In the genomic region with DNA sequence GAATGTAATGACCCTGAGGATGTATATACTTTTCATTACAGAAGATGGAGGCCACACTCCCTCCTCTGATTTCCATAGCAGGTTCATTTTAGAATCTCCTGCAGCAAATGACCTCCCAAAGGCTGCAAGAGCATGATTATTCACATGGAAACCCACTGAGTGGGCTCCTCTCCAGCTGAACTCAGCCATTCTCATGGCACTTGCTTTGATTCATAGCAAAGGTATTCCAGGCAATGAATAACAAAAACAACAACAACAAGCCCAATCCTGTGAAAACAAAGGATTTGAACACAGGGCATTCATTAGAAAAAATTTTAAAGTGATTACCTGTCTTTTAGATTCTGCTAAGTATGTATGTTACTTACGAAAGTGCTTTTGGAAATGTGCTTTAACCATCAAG, we compare ENCODE assay signal across 18 cellular contexts.
A peak's percentile ranks its signal among the peaks of the same experiment; 100 is the strongest.
DNase-seq lines count a peak whose midpoint lies in the region; ATAC-seq and TF ChIP-seq lines count a peak whose summit lies in the region.
"Had no signal": no experiment of that assay in that cellular context is flagged by ENCODE, and none has a peak within 500 bp of the region (broad histone marks: within the 10 kb centered on the region; RNA-seq: fewer than 3 reads in every experiment).

No MANE protein-coding gene starts in this region.

- intact Hi-C loops in sigmoid colon (cut with DNase I) = no loop called here
- intact Hi-C loops in CD8-positive, alpha-beta T cell (cut with DNase I, micrococcal nuclease) = no loop called here

- H3K27ac ChIP-seq in GM23248 = no peak overlapping the region
- H3K27ac ChIP-seq in endodermal cell (ENCODE audit: low read depth, low read length) = no peak overlapping the region
- H3K27ac ChIP-seq in sigmoid colon = no peak overlapping the region
- H3K27ac ChIP-seq in CD8-positive, alpha-beta T cell (ENCODE audit: low read depth, low read length) = no peak overlapping the region
- H3K27ac ChIP-seq: esophagus muscularis mucosa had no signal

- no peaks in the 10 kb centered on the region for H3K27me3 ChIP-seq in GM23248 (replicated peaks; ENCODE audit: insufficient read depth)
- no peaks in the 10 kb centered on the region for H3K27me3 ChIP-seq in NT2/D1 (ENCODE audit: insufficient read depth, insufficient read length)
- H3K27me3 ChIP-seq in endodermal cell (ENCODE audit: control insufficient read depth, insufficient read depth, low read length, poor library complexity, severe bottlenecking) = no peaks in the 10 kb centered on the region
- H3K27me3 ChIP-seq in sigmoid colon = no peaks in the 10 kb centered on the region
- H3K27me3 ChIP-seq in CD8-positive, alpha-beta T cell (ENCODE audit: insufficient read depth, low read length) = no peaks in the 10 kb centered on the region

- no peaks in the 10 kb centered on the region for H3K79me2 ChIP-seq in GM23248 (ENCODE audit: insufficient read depth)

- H3K36me3 Mint-ChIP-seq in endodermal cell (ENCODE audit: low read depth) (no peaks in the 10 kb centered on the region), mesothelial cell of epicardium (no peaks in the 10 kb centered on the region)
- H3K36me3 Mint-ChIP-seq in CD8-positive, alpha-beta T cell = no peaks in the 10 kb centered on the region
- H3K36me3 Mint-ChIP-seq: activated CD8-positive, alpha-beta memory T cell treated with anti-CD3 and anti-CD28 coated beads, Interleukin-2, amount 10 ng/mL, durations not matched to agents 7 days and 5 days; activated naive CD8-positive, alpha-beta T cell treated with anti-CD3 and anti-CD28 coated beads, Interleukin-2, amount 10 ng/mL, durations not matched to agents 7 days and 5 days had no signal

- H3K4me3 ChIP-seq in GM23248 (no peak overlapping the region), NT2/D1 (ENCODE audit: insufficient read length, low read depth) (no peak overlapping the region), endodermal cell (ENCODE audit: low read length) (no peak overlapping the region), sigmoid colon (no peak overlapping the region)
- no peak overlapping the region for H3K4me3 ChIP-seq in CD8-positive, alpha-beta T cell (ENCODE audit: low read depth, low read length)
- H3K4me3 ChIP-seq: esophagus muscularis mucosa, K562 had no signal

- ATAC-seq in CD8-positive, alpha-beta T cell = no peak
- ATAC-seq: activated CD8-positive, alpha-beta memory T cell treated with anti-CD3 and anti-CD28 coated beads, Interleukin-2, amount 10 ng/mL, durations not matched to agents 7 days and 5 days; activated T-helper 17 cell treated with anti-CD3 and anti-CD28 coated beads, Interleukin-2, amount 50 U/mL, for 72 hours; K562 had no signal

- H3K27me3 Mint-ChIP-seq in endodermal cell (ENCODE audit: insufficient read depth) = no peaks in the 10 kb centered on the region
- H3K27me3 Mint-ChIP-seq in mesothelial cell of epicardium (ENCODE audit: low read depth) = no peaks in the 10 kb centered on the region
- H3K27me3 Mint-ChIP-seq in CD8-positive, alpha-beta T cell (ENCODE audit: low read depth) = no peaks in the 10 kb centered on the region
- H3K27me3 Mint-ChIP-seq: activated CD8-positive, alpha-beta memory T cell treated with anti-CD3 and anti-CD28 coated beads, Interleukin-2, amount 10 ng/mL, durations not matched to agents 7 days and 5 days; activated naive CD8-positive, alpha-beta T cell treated with anti-CD3 and anti-CD28 coated beads, Interleukin-2, amount 10 ng/mL, durations not matched to agents 7 days and 5 days; activated T-helper 17 cell treated with anti-CD3 and anti-CD28 coated beads, Interleukin-2, amount 50 U/mL, for 72 hours had no signal

- POLR2A ChIA-PET in CD8-positive, alpha-beta T cell (lab: Charles Lee) = no interaction called here

- H3K36me3 ChIP-seq in GM23248 (ENCODE audit: low read depth) (no peaks in the 10 kb centered on the region), NT2/D1 (ENCODE audit: insufficient read depth, insufficient read length, low read length) (no peaks in the 10 kb centered on the region), endodermal cell (ENCODE audit: control insufficient read depth, insufficient read depth, low read length) (no peaks in the 10 kb centered on the region), sigmoid colon (no peaks in the 10 kb centered on the region)
- no peaks in the 10 kb centered on the region for H3K36me3 ChIP-seq in CD8-positive, alpha-beta T cell (ENCODE audit: insufficient read depth, low read length)
- H3K36me3 ChIP-seq: esophagus muscularis mucosa had no signal

- H3K27ac Mint-ChIP-seq in endodermal cell = peak overlapping the region; percentile 90
- H3K27ac Mint-ChIP-seq in mesothelial cell of epicardium = no peak overlapping the region
- H3K27ac Mint-ChIP-seq in CD8-positive, alpha-beta T cell = no peak overlapping the region
- H3K27ac Mint-ChIP-seq: activated CD8-positive, alpha-beta memory T cell treated with anti-CD3 and anti-CD28 coated beads, Interleukin-2, amount 10 ng/mL, durations not matched to agents 7 days and 5 days; activated naive CD8-positive, alpha-beta T cell treated with anti-CD3 and anti-CD28 coated beads, Interleukin-2, amount 10 ng/mL, durations not matched to agents 7 days and 5 days; activated T-helper 17 cell treated with anti-CD3 and anti-CD28 coated beads, Interleukin-2, amount 50 U/mL, for 72 hours had no signal

- 15 to 24% methylated on average over 1 of the region's 1 CpG for WGBS in GM23248 (ENCODE audit: low coverage in 1 of 2, low lambda C conversion rate in 2 of 2, missing lambda C conversion rate in 2 of 2), 2 experiments
- 87 to 91% methylated on average over 1 of the region's 1 CpG for WGBS in endodermal cell (ENCODE audit: insufficient coverage in 1 of 2, insufficient read length in 1 of 2), 2 experiments
- 88 to 91% methylated on average over 1 of the region's 1 CpG for WGBS in sigmoid colon, 2 donors

- no peaks in the 10 kb centered on the region for H4K20me1 ChIP-seq in GM23248 (ENCODE audit: insufficient read depth)

- H3K4me2 ChIP-seq in GM23248 (ENCODE audit: unreplicated experiment) = no peak overlapping the region

- TF ChIP-seq POLR2A in sigmoid colon (IDR thresholded peaks at IDR 0.05) = no peak

- no peak for TF ChIP-seq EP300 in sigmoid colon (IDR thresholded peaks at IDR 0.05)

- H3K9me2 ChIP-seq in GM23248 (ENCODE audit: insufficient read depth) = no peaks in the 10 kb centered on the region

- DNase-seq in GM23248 (peak; percentile 4), NT2/D1 (ENCODE audit: low read depth, low spot score) (peak; percentile 56), endodermal cell (peak; percentile 71), iris pigment epithelial cell (ENCODE audit: low read depth) (peak; percentile 3), mesothelial cell of epicardium (ENCODE audit: low spot score in 2 of 2, unreplicated experiment in 2 of 2) (no peak), sigmoid colon (no peak)
- DNase-seq in stimulated activated CD4-positive, alpha-beta T cell treated with anti-CD3 and anti-CD28 coated beads, Interleukin-12 subunit alpha, Interleukin-12 subunit beta, amount 100 ng/mL, for 4 hours = no peak
- no peak for DNase-seq in CD8-positive, alpha-beta T cell
- DNase-seq: activated CD4-positive, alpha-beta T cell treated with anti-CD3 and anti-CD28 coated beads for 4 hours; activated CD8-positive, alpha-beta memory T cell treated with anti-CD3 and anti-CD28 coated beads, Interleukin-2, amount 10 ng/mL, durations not matched to agents 7 days and 5 days; activated naive CD8-positive, alpha-beta T cell treated with anti-CD3 and anti-CD28 coated beads, Interleukin-2, amount 10 ng/mL, durations not matched to agents 7 days and 5 days; C1 segment of cervical spinal cord; GDM1; kidney; NCI-H2029 treated with DMSO at 0.1 percent for 48 hours had no signal

- in situ Hi-C loops in GM23248 (cut with MboI) = no loop called here

- H3K4me1 ChIP-seq in GM23248 (ENCODE audit: insufficient read depth) (no peaks in the 10 kb centered on the region), NT2/D1 (ENCODE audit: insufficient read depth, insufficient read length) (no peaks in the 10 kb centered on the region), endodermal cell (ENCODE audit: control insufficient read depth, insufficient read depth, low read length) (no peaks in the 10 kb centered on the region), sigmoid colon (no peaks in the 10 kb centered on the region)
- no peaks in the 10 kb centered on the region for H3K4me1 ChIP-seq in CD8-positive, alpha-beta T cell (ENCODE audit: insufficient read depth, low read length)
- H3K4me1 ChIP-seq: esophagus muscularis mucosa had no signal

- peaks cover 4% of the 10 kb centered on the region for H3K9me3 ChIP-seq in GM23248 (ENCODE audit: low read depth)
- no peaks in the 10 kb centered on the region for H3K9me3 ChIP-seq in NT2/D1 (ENCODE audit: insufficient read depth, low read length)
- H3K9me3 ChIP-seq in endodermal cell (ENCODE audit: control insufficient read depth, low read length) = no peaks in the 10 kb centered on the region
- H3K9me3 ChIP-seq in sigmoid colon = no peaks in the 10 kb centered on the region
- H3K9me3 ChIP-seq in CD8-positive, alpha-beta T cell (ENCODE audit: low read length) = no peaks in the 10 kb centered on the region
- H3K9me3 ChIP-seq: esophagus muscularis mucosa had no signal

- H3K4me1 Mint-ChIP-seq in endodermal cell (peaks cover 6% of the 10 kb centered on the region), mesothelial cell of epicardium (no peaks in the 10 kb centered on the region)
- H3K4me1 Mint-ChIP-seq in CD8-positive, alpha-beta T cell (ENCODE audit: low read depth) = no peaks in the 10 kb centered on the region
- H3K4me1 Mint-ChIP-seq: activated CD8-positive, alpha-beta memory T cell treated with anti-CD3 and anti-CD28 coated beads, Interleukin-2, amount 10 ng/mL, durations not matched to agents 7 days and 5 days; activated naive CD8-positive, alpha-beta T cell treated with anti-CD3 and anti-CD28 coated beads, Interleukin-2, amount 10 ng/mL, durations not matched to agents 7 days and 5 days; activated T-helper 17 cell treated with anti-CD3 and anti-CD28 coated beads, Interleukin-2, amount 50 U/mL, for 72 hours had no signal

- no peak for TF ChIP-seq CTCF in endodermal cell (conservative IDR thresholded peaks at IDR 0.05)
- TF ChIP-seq CTCF in mesothelial cell of epicardium (IDR thresholded peaks at IDR 0.05; ENCODE audit: unreplicated experiment) = no peak
- no peak for TF ChIP-seq CTCF in sigmoid colon (IDR thresholded peaks at IDR 0.05)
- no peak for TF ChIP-seq CTCF in CD8-positive, alpha-beta T cell (IDR thresholded peaks at IDR 0.05)

- CTCF ChIA-PET in CD8-positive, alpha-beta T cell (lab: Charles Lee) = no interaction called here

- H3K9ac ChIP-seq in GM23248 = no peak overlapping the region
- no peak overlapping the region for H3K9ac ChIP-seq in NT2/D1 (ENCODE audit: insufficient read length, low read depth)
- H3K9ac ChIP-seq in endodermal cell (ENCODE audit: extremely low read depth, low read length, poor library complexity, severe bottlenecking) = no peak overlapping the region

- H3K9me3 Mint-ChIP-seq in endodermal cell (no peaks in the 10 kb centered on the region), mesothelial cell of epicardium (no peaks in the 10 kb centered on the region)
- H3K9me3 Mint-ChIP-seq in CD8-positive, alpha-beta T cell = peaks cover 8% of the 10 kb centered on the region

- H3F3A ChIP-seq in GM23248 (ENCODE audit: insufficient read depth) = no peaks in the 10 kb centered on the region

- H3K4me3 Mint-ChIP-seq in endodermal cell = no peak overlapping the region
- no peak overlapping the region for H3K4me3 Mint-ChIP-seq in mesothelial cell of epicardium
- H3K4me3 Mint-ChIP-seq in CD8-positive, alpha-beta T cell = no peak overlapping the region
- H3K4me3 Mint-ChIP-seq: activated CD8-positive, alpha-beta memory T cell treated with anti-CD3 and anti-CD28 coated beads, Interleukin-2, amount 10 ng/mL, durations not matched to agents 7 days and 5 days; activated naive CD8-positive, alpha-beta T cell treated with anti-CD3 and anti-CD28 coated beads, Interleukin-2, amount 10 ng/mL, durations not matched to agents 7 days and 5 days; activated T-helper 17 cell treated with anti-CD3 and anti-CD28 coated beads, Interleukin-2, amount 50 U/mL, for 72 hours had no signal

- H2AFZ ChIP-seq in GM23248 = no peak overlapping the region

Comparison
In these comparisons a context has a peak if more than half of its experiments do, and no peak if none do; other contexts are left out.
1. DNase-seq: peak in GM23248 (single experiment), NT2/D1 (single experiment), endodermal cell (single experiment) and iris pigment epithelial cell (single experiment); none in stimulated activated CD4-positive, alpha-beta T cell treated with anti-CD3 and anti-CD28 coated beads, Interleukin-12 subunit alpha, Interleukin-12 subunit beta, amount 100 ng/mL, for 4 hours (single experiment), mesothelial cell of epicardium (0 of 2), sigmoid colon (single experiment) and CD8-positive, alpha-beta T cell (0 of 7).